1 cellular context compared by ENCODE assay signal in genomic region chr20:53087034-53087777, GRCh38.
TF ChIP-seq lines count a peak whose summit lies in the region.

No MANE protein-coding gene starts in this region.

TF ChIP-seq in HepG2, 621 proteins besides CTCF, POLR2A, EP300 and RAD21 (continued from another document and continues in another):
- TF ChIP-seq TFAP4 (IDR thresholded peaks at IDR 0.05; ENCODE audit: borderline replicate concordance, low read depth) (peak; percentile 41; the same call in 1 of the 2 replicates), ZNF710 (CRISPR knock-in tag; IDR thresholded peaks at IDR 0.05; ENCODE audit: borderline replicate concordance) (0 out of 2 replicates have a peak, but pooled peaks have one; percentile 41), MEF2D (CRISPR knock-in tag; IDR thresholded peaks at IDR 0.05) (peak; percentile 49; the same call in 1 of the 2 replicates), ATF2 (CRISPR knock-in tag; IDR thresholded peaks at IDR 0.05) (0 out of 2 replicates have a peak, but pooled peaks have one; percentile 19), MED13 (CRISPR knock-in tag; IDR thresholded peaks at IDR 0.05) (no peak), SNAPC4 (CRISPR knock-in tag; IDR thresholded peaks at IDR 0.05) (no peak), CREM (IDR thresholded peaks at IDR 0.05) (0 out of 2 replicates have a peak, but pooled peaks have one; percentile 30), CREM (CRISPR knock-in tag; IDR thresholded peaks at IDR 0.05) (no peak), CBX2 (IDR thresholded peaks at IDR 0.05; ENCODE audit: low read depth, low read length) (no peak), CBX2 (CRISPR knock-in tag; IDR thresholded peaks at IDR 0.05; ENCODE audit: low read depth) (no peak), TBX2 (CRISPR knock-in tag; IDR thresholded peaks at IDR 0.05; ENCODE audit: borderline replicate concordance) (0 out of 2 replicates have a peak, but pooled peaks have one; percentile 12), ZNF878 (CRISPR knock-in tag; IDR thresholded peaks at IDR 0.05) (no peak), NR2F2 (IDR thresholded peaks at IDR 0.05; ENCODE audit: borderline replicate concordance, low read depth) (0 out of 2 replicates have a peak, but pooled peaks have one; percentile 40), ATF4 (CRISPR knock-in tag; IDR thresholded peaks at IDR 0.05) (peak in 1 of 2 experiments; percentile 47; a peak in 1 of 4 replicates), ZNF281 (CRISPR knock-in tag; IDR thresholded peaks at IDR 0.05; ENCODE audit: borderline replicate concordance) (0 out of 2 replicates have a peak, but pooled peaks have one; percentile 11), RBM22 (optimal IDR thresholded peaks at IDR 0.05; ENCODE audit: low read length) (no peak), TEAD2 (CRISPR knock-in tag; IDR thresholded peaks at IDR 0.05) (no peak), ZNF280D (CRISPR knock-in tag; IDR thresholded peaks at IDR 0.05) (peak; percentile 64; the same call in 1 of the 2 replicates), ZNF232 (CRISPR knock-in tag; IDR thresholded peaks at IDR 0.05; ENCODE audit: borderline replicate concordance) (no peak), AGO1 (IDR thresholded peaks at IDR 0.05; ENCODE audit: low read depth, low read length, poor library complexity, severe bottlenecking) (no peak), TFE3 (CRISPR knock-in tag; IDR thresholded peaks at IDR 0.05) (peak; percentile 74), FOXK1 (CRISPR knock-in tag; IDR thresholded peaks at IDR 0.05; ENCODE audit: borderline replicate concordance, low read depth) (peak; percentile 42; the same call in 1 of the 2 replicates), ZNF589 (CRISPR knock-in tag; conservative IDR thresholded peaks at IDR 0.05) (0 out of 2 replicates have a peak, but pooled peaks have one; percentile 31), GLI4 (CRISPR knock-in tag; IDR thresholded peaks at IDR 0.05; ENCODE audit: borderline replicate concordance) (no peak), ZBTB43 (CRISPR knock-in tag; conservative IDR thresholded peaks at IDR 0.05) (peak; percentile 46; the same call in 1 of the 2 replicates), HOXA5 (CRISPR knock-in tag; IDR thresholded peaks at IDR 0.05) (0 out of 2 replicates have a peak, but pooled peaks have one; percentile 43), NR2F1 (CRISPR knock-in tag; IDR thresholded peaks at IDR 0.05) (peak; percentile 72 to 80; a peak in 3 of 4 replicates), NFKB2 (CRISPR knock-in tag; IDR thresholded peaks at IDR 0.05; ENCODE audit: borderline replicate concordance) (no peak), ZNF704 (CRISPR knock-in tag; IDR thresholded peaks at IDR 0.05; ENCODE audit: borderline replicate concordance) (no peak), FOXA3 (CRISPR knock-in tag; IDR thresholded peaks at IDR 0.05) (no peak; the same call in 1 of the 2 replicates), HOMEZ (CRISPR knock-in tag; IDR thresholded peaks at IDR 0.05; ENCODE audit: low read depth) (peak; percentile 63; the same call in 1 of the 2 replicates)
